In the genomic region with DNA sequence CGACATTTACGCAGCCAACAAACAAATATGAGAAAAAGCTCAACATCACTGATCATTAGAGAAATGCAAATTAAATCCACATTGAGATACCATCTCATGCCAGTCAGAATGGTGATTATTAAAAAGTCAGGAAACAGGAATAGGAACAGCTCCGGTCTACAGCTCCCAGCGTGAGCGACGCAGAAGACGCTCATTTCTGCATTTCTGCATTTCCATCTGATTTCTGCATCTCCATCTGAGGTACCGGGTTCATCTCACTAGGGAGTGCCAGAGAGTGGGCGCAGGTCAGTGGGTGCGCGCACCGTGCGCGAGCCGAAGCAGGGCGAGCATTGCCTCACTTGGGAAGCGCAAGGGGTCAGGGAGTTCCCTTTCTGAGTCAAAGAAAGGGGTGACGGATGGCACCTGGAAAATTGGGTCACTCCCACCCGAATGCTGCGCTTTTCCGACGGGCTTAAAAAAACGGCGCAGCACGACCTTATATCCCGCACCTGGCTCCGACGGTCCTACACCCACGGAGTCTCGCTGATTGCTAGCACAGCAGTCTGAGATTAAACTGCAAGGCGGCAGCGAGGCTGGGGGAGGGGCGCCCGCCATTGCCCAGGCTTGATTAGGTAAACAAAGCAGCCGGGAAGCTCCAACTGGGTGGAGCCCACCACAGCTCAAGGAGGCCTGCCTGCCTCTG, we compare ENCODE assay signal across 7 cellular contexts. TPM values are rescaled to one million over a fixed set of nuclear protein-coding genes. Genes with fewer than 3 reads are reported as not detected.
A peak's percentile ranks its signal among the peaks of the same experiment; 100 is the strongest.
DNase-seq lines count a peak whose midpoint lies in the region; TF ChIP-seq lines count a peak whose summit lies in the region.
"Not testable (repeated sequence)": the region's sequence is repeated elsewhere in the genome, so short reads cannot be mapped to it uniquely, and the experiment has no call there.

No MANE protein-coding gene starts in this region.

- not testable (repeated sequence) for TF ChIP-seq CTCF in GM12865 (IDR thresholded peaks at IDR 0.05; ENCODE audit: insufficient read depth, low read depth, low read length, missing control alignments); MM.1S (IDR thresholded peaks at IDR 0.05; ENCODE audit: low read length); mammary epithelial cell (conservative IDR thresholded peaks at IDR 0.05 in 1 of 2, IDR thresholded peaks at IDR 0.05 in 1 of 2; ENCODE audit: extremely low read depth in 1 of 2, insufficient read depth in 1 of 2, low read depth in 1 of 2, low read length in 2 of 2)

- CTCF ChIA-PET in mammary epithelial cell (lab: Charles Lee; ENCODE audit: low non-redundant PET), result not testable (repeated sequence)

- not testable (repeated sequence) for H2AFZ ChIP-seq in MM.1S (ENCODE audit: low read length)
- peak overlapping the region; percentile 74 for H2AFZ ChIP-seq in mammary epithelial cell (ENCODE audit: low read depth, low read length)
- peak overlapping the region; percentile 61 for H2AFZ ChIP-seq in neuron (ENCODE audit: low read depth, low read length)

- 33% methylated on average over 18 of the region's 35 CpGs for WGBS in mammary epithelial cell (ENCODE audit: low coverage, missing lambda C conversion rate)
- WGBS in iPS DF 6.9 (ENCODE audit: insufficient coverage, insufficient read length), result no CpG with 5 or more reads among the region's 35 CpGs

- H3K4me2 ChIP-seq in MM.1S (ENCODE audit: low read depth, low read length) (peak overlapping the region; percentile 21; the same call in 1 of the 2 replicates), mammary epithelial cell (ENCODE audit: insufficient read depth, low read depth, low read length) (peak overlapping the region; percentile 30)

- not testable (repeated sequence) for H3K79me2 ChIP-seq in MM.1S (ENCODE audit: low read length); mammary epithelial cell (ENCODE audit: insufficient read depth, low read length)

- H3K9me2 ChIP-seq in MM.1S (replicated peaks; ENCODE audit: insufficient read depth, low read length), result not testable (repeated sequence)

- not testable (repeated sequence) for H3K4me1 ChIP-seq in MM.1S (ENCODE audit: low read length); mammary epithelial cell (ENCODE audit: insufficient read depth, low read length); iPS DF 6.9 (ENCODE audit: control insufficient read depth, insufficient read depth, low read length); neuron (ENCODE audit: insufficient read depth, low read length)

- H3K9me3 ChIP-seq in MM.1S (replicated peaks; ENCODE audit: insufficient read depth, low read length); mammary epithelial cell (replicated peaks; ENCODE audit: insufficient read depth, low read length); iPS DF 6.9 (ENCODE audit: control insufficient read depth, insufficient read depth, low read length); neuron (ENCODE audit: low read length): not testable (repeated sequence)

- dilution Hi-C loops in mammary epithelial cell (cut with HindIII; ENCODE audit: low sequenced_read_pairs), result not testable (repeated sequence)

- not testable (repeated sequence) for H4K20me1 ChIP-seq in MM.1S (ENCODE audit: insufficient read depth, low read length); mammary epithelial cell (ENCODE audit: insufficient read depth, low read length)

- H3K27me3 ChIP-seq in MM.1S (replicated peaks; ENCODE audit: insufficient read depth, low read length); mammary epithelial cell (ENCODE audit: insufficient read depth, low read length); iPS DF 6.9 (ENCODE audit: control insufficient read depth, insufficient read depth, low read length); neuron (ENCODE audit: insufficient read depth, low read length): not testable (repeated sequence)

- not testable (repeated sequence) for BruUV-seq in mammary epithelial cell (replicated peaks; lab: Mats Ljungman, UMichigan)

- H3K27ac ChIP-seq in MM.1S (ENCODE audit: low read length); mammary epithelial cell (ENCODE audit: insufficient read depth, low read depth, low read length); iPS DF 6.9 (ENCODE audit: low read length): not testable (repeated sequence)

- in situ Hi-C loops in mammary epithelial cell (cut with MboI; ENCODE audit: low sequenced_read_pairs in 2 of 2), result not testable (repeated sequence)

- not testable (repeated sequence) for H3F3A ChIP-seq in MM.1S (ENCODE audit: insufficient read depth, low read length)

- not testable (repeated sequence) for DNase-seq in GM12865 (ENCODE audit: low read depth); MM.1S; mammary epithelial cell; iPS DF 6.9 (ENCODE audit: low read depth, low spot score)
- peak; percentile 35 for DNase-seq in RPMI8226
- peak; percentile 32 for DNase-seq in activated T-cell treated with anti-CD3 and anti-CD28 coated beads, Interleukin-2, amount 50 U/mL, for 1 hour

- H3K36me3 ChIP-seq in MM.1S (replicated peaks; ENCODE audit: insufficient read depth, low read length); mammary epithelial cell (ENCODE audit: insufficient read depth, low read length); iPS DF 6.9 (ENCODE audit: control insufficient read depth, insufficient read depth, low read length); neuron (ENCODE audit: insufficient read depth, low read length): not testable (repeated sequence)

- not testable (repeated sequence) for H3K9ac ChIP-seq in MM.1S (ENCODE audit: low read length); mammary epithelial cell (ENCODE audit: insufficient read depth, low read length)

- intact Hi-C loops in mammary epithelial cell (cut with micrococcal nuclease), result not testable (repeated sequence)

- H3K4me3 ChIP-seq in GM12865 (ENCODE audit: low read depth, low read length) (peak overlapping the region; percentile 26; the same call in 1 of the 2 replicates), MM.1S (ENCODE audit: low read length) (peak overlapping the region; percentile 34; the same call in 1 of the 2 replicates), mammary epithelial cell (replicated peaks in 1 of 3; ENCODE audit: insufficient read depth in 1 of 3, low read depth in 2 of 3, low read length in 3 of 3) (peak overlapping the region in 1 of 3 experiments; percentile 20), iPS DF 6.9 (ENCODE audit: low read length) (peak overlapping the region; percentile 14; the same call in 1 of the 2 replicates), neuron (ENCODE audit: low read length) (peak overlapping the region; percentile 27)

RNA-seq across cellular contexts. Expression of a gene that starts 10.7 kb away (rescaled TPM):
- total RNA-seq in mammary epithelial cell, result 10 to 100 TPM; 51.3 to 69.7 TPM
- polyA plus RNA-seq in mammary epithelial cell, result 37.2 TPM
- 25.4 TPM for polyA minus RNA-seq in mammary epithelial cell
